8 cellular contexts compared by ENCODE assay signal in genomic region chr6:10721850-10722569, GRCh38. TPM values are rescaled to one million over a fixed set of nuclear protein-coding genes. Genes with fewer than 3 reads are reported as not detected.
DNase-seq lines count a peak whose midpoint lies in the region; ATAC-seq and TF ChIP-seq lines count a peak whose summit lies in the region.

No MANE protein-coding gene starts in this region.

- DNase-seq in MM.1S (no peak), inferior parietal cortex (ENCODE audit: extremely low spot score) (no peak), NCI-H2029 treated with DMSO at 0.1 percent for 48 hours (lab: John Stamatoyannopoulos, UW) (no peak), NCI-H446 (lab: John Stamatoyannopoulos, UW) (no peak)
- no peak for DNase-seq in effector memory CD4-positive, alpha-beta T cell

- no peak for TF ChIP-seq RAD21 in neural cell (conservative IDR thresholded peaks at IDR 0.05)

- H3K9me3 ChIP-seq in BLaER1 (peaks cover 30% of the 10 kb centered on the region), MM.1S (replicated peaks; ENCODE audit: insufficient read depth, low read length) (no peaks in the 10 kb centered on the region), neural cell (ENCODE audit: low read length) (no peaks in the 10 kb centered on the region)
- H3K9me3 ChIP-seq in effector memory CD4-positive, alpha-beta T cell (ENCODE audit: control insufficient read depth, low read length) = no peaks in the 10 kb centered on the region

- no peaks in the 10 kb centered on the region for H3K79me2 ChIP-seq in MM.1S (ENCODE audit: low read length)
- peaks cover 10% of the 10 kb centered on the region for H3K79me2 ChIP-seq in neural cell (replicated peaks; ENCODE audit: insufficient read depth, low read length)

- H3K9ac ChIP-seq in BLaER1 (peak overlapping the region; percentile 85), MM.1S (ENCODE audit: low read length) (peak overlapping the region; percentile 65; the same call in 1 of the 2 replicates), neural cell (ENCODE audit: low read length) (peak overlapping the region; percentile 75)

- H3K27me3 ChIP-seq in BLaER1 = no peaks in the 10 kb centered on the region
- no peaks in the 10 kb centered on the region for H3K27me3 ChIP-seq in MM.1S (replicated peaks; ENCODE audit: insufficient read depth, low read length)
- H3K27me3 ChIP-seq in effector memory CD4-positive, alpha-beta T cell (replicated peaks; ENCODE audit: control insufficient read depth, insufficient read depth, low read length, poor library complexity, severe bottlenecking) = no peaks in the 10 kb centered on the region
- no peaks in the 10 kb centered on the region for H3K27me3 ChIP-seq in neural cell (ENCODE audit: insufficient read depth, low read depth, low read length)

- H3F3A ChIP-seq in MM.1S (ENCODE audit: insufficient read depth, low read length) = peaks cover 14% of the 10 kb centered on the region; the same call in 1 of the 2 replicates
- no peaks in the 10 kb centered on the region for H3F3A ChIP-seq in neural cell (ENCODE audit: insufficient read depth, low read length, poor library complexity, severe bottlenecking)

- H4K20me1 ChIP-seq in BLaER1 = no peaks in the 10 kb centered on the region
- H4K20me1 ChIP-seq in MM.1S (ENCODE audit: insufficient read depth, low read length) = no peaks in the 10 kb centered on the region
- no peaks in the 10 kb centered on the region for H4K20me1 ChIP-seq in neural cell (ENCODE audit: insufficient read depth)

- TF ChIP-seq CTCF in MM.1S (IDR thresholded peaks at IDR 0.05; ENCODE audit: low read length) (no peak), neural cell (IDR thresholded peaks at IDR 0.05; ENCODE audit: poor library complexity, severe bottlenecking) (no peak)

- no peaks in the 10 kb centered on the region for H3K9me2 ChIP-seq in MM.1S (replicated peaks; ENCODE audit: insufficient read depth, low read length)
- no peaks in the 10 kb centered on the region for H3K9me2 ChIP-seq in neural cell (ENCODE audit: insufficient read depth, low read length)

- peaks cover 20% of the 10 kb centered on the region; the same call in 1 of the 2 replicates for H3K36me3 ChIP-seq in BLaER1
- no peaks in the 10 kb centered on the region for H3K36me3 ChIP-seq in MM.1S (replicated peaks; ENCODE audit: insufficient read depth, low read length)
- no peaks in the 10 kb centered on the region for H3K36me3 ChIP-seq in effector memory CD4-positive, alpha-beta T cell (ENCODE audit: control insufficient read depth, insufficient read depth, low read length)
- no peaks in the 10 kb centered on the region for H3K36me3 ChIP-seq in neural cell (ENCODE audit: insufficient read depth, low read length)

- peaks cover 45% of the 10 kb centered on the region for H3K4me1 ChIP-seq in BLaER1
- no peaks in the 10 kb centered on the region; the same call in 1 of the 2 replicates for H3K4me1 ChIP-seq in MM.1S (ENCODE audit: low read length)
- H3K4me1 ChIP-seq in effector memory CD4-positive, alpha-beta T cell (ENCODE audit: control insufficient read depth, insufficient read depth, low read length, poor library complexity, severe bottlenecking) = peaks cover 6% of the 10 kb centered on the region

- no peak for ATAC-seq in GM18907 (IDR thresholded peaks at IDR 0.05; ENCODE audit: unreplicated experiment)

- TF ChIP-seq EP300 in neural cell (conservative IDR thresholded peaks at IDR 0.05; ENCODE audit: poor library complexity, severe bottlenecking) = no peak

- peak overlapping the region; percentile 77 for H3K4me3 ChIP-seq in BLaER1
- H3K4me3 ChIP-seq in MM.1S (ENCODE audit: low read length) = peak overlapping the region; percentile 68
- peak overlapping the region; percentile 62 for H3K4me3 ChIP-seq in effector memory CD4-positive, alpha-beta T cell (ENCODE audit: insufficient read depth, low read depth, low read length, poor library complexity, severe bottlenecking)
- H3K4me3 ChIP-seq in neural cell (ENCODE audit: low read length) = peak overlapping the region; percentile 82

- peak overlapping the region; percentile 79 for H2AFZ ChIP-seq in MM.1S (ENCODE audit: low read length)
- peak overlapping the region; percentile 89 for H2AFZ ChIP-seq in neural cell (ENCODE audit: low read depth, low read length)

- H3K27ac ChIP-seq in BLaER1 (peak overlapping the region; percentile 79; the same call in 1 of the 2 replicates), MM.1S (ENCODE audit: low read length) (peak overlapping the region; percentile 63; the same call in 1 of the 2 replicates), neural cell (ENCODE audit: low read length) (peak overlapping the region; percentile 56)
- peak overlapping the region; percentile 61 for H3K27ac ChIP-seq in effector memory CD4-positive, alpha-beta T cell (ENCODE audit: insufficient read depth, low read length, poor library complexity, severe bottlenecking)

- H3K4me2 ChIP-seq in BLaER1 = peak overlapping the region; percentile 90
- H3K4me2 ChIP-seq in MM.1S (ENCODE audit: low read depth, low read length) = peak overlapping the region; percentile 98
- H3K4me2 ChIP-seq in neural cell (ENCODE audit: low read length) = peak overlapping the region; percentile 61

TF ChIP-seq in neural cell, 6 proteins besides CTCF, POLR2A, EP300 and RAD21:
- TF ChIP-seq REST (IDR thresholded peaks at IDR 0.05; ENCODE audit: borderline replicate concordance) (no peak), TAF1 (IDR thresholded peaks at IDR 0.05; ENCODE audit: low read depth) (no peak), SMC3 (conservative IDR thresholded peaks at IDR 0.05; ENCODE audit: poor library complexity) (no peak), EZH2 (IDR thresholded peaks at IDR 0.05; ENCODE audit: borderline replicate concordance, insufficient read depth, low read length, poor library complexity, severe bottlenecking) (no peak), POLR2AphosphoS5 (IDR thresholded peaks at IDR 0.05) (no peak), MXI1 (conservative IDR thresholded peaks at IDR 0.05; ENCODE audit: poor library complexity, severe bottlenecking) (no peak)

RNA-seq across cellular contexts. Expression of gene TMEM14C, which starts 0.9 kb away (rescaled TPM):
- polyA plus RNA-seq in neural cell = 106 and 124 TPM in 2 replicates
- polyA minus RNA-seq in neural cell = 40.2 and 48.0 TPM in 2 replicates

RNA-seq across cellular contexts. Expression of gene TMEM14B, which starts 25.6 kb away (rescaled TPM):
- 149 and 182 TPM in 2 replicates for polyA plus RNA-seq in neural cell
- 62.1 and 65.5 TPM in 2 replicates for polyA minus RNA-seq in neural cell

RNA-seq across cellular contexts. Expression of gene PAK1IP1, which starts 27.2 kb away (rescaled TPM):
- 30.4 and 33.1 TPM in 2 replicates for polyA plus RNA-seq in neural cell
- 21.9 and 22.3 TPM in 2 replicates for polyA minus RNA-seq in neural cell

RNA-seq across cellular contexts. Expression of gene C6orf52, which starts 27.6 kb away (rescaled TPM):
- 5.7 and 9.4 TPM in 2 replicates for polyA plus RNA-seq in neural cell
- not detected in 2 replicates for polyA minus RNA-seq in neural cell
